In genomic region chr1:10899490-10900264, GRCh38 we compare ENCODE assay signal across 1 cellular context.
TF ChIP-seq lines count a peak whose summit lies in the region.

No MANE protein-coding gene starts in this region.

TF ChIP-seq in H1, 55 proteins besides CTCF, POLR2A, EP300 and RAD21:
- TF ChIP-seq, protein P1, sequence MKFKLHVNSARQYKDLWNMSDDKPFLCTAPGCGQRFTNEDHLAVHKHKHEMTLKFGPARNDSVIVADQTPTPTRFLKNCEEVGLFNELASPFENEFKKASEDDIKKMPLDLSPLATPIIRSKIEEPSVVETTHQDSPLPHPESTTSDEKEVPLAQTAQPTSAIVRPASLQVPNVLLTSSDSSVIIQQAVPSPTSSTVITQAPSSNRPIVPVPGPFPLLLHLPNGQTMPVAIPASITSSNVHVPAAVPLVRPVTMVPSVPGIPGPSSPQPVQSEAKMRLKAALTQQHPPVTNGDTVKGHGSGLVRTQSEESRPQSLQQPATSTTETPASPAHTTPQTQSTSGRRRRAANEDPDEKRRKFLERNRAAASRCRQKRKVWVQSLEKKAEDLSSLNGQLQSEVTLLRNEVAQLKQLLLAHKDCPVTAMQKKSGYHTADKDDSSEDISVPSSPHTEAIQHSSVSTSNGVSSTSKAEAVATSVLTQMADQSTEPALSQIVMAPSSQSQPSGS (IDR thresholded peaks at IDR 0.05; ENCODE audit: low read length): no peak
- TF ChIP-seq SIRT6 (IDR thresholded peaks at IDR 0.05; ENCODE audit: low read length) (no peak), POLR2AphosphoS5 (IDR thresholded peaks at IDR 0.05; ENCODE audit: low read depth, low read length) (no peak), FOSL1 (IDR thresholded peaks at IDR 0.05; ENCODE audit: insufficient read depth, low read depth, low read length) (no peak), TEAD4 (IDR thresholded peaks at IDR 0.05; ENCODE audit: low read depth, low read length) (no peak), BRCA1 (IDR thresholded peaks at IDR 0.05; ENCODE audit: low read depth, low read length) (no peak), EGR1 (IDR thresholded peaks at IDR 0.05; ENCODE audit: borderline replicate concordance, low read depth, low read length) (no peak), TAF7 (optimal IDR thresholded peaks at IDR 0.05; ENCODE audit: borderline replicate concordance, low read depth, low read length) (no peak), RBBP5 (IDR thresholded peaks at IDR 0.05; ENCODE audit: borderline replicate concordance, low read depth, low read length) (no peak), RFX5 (IDR thresholded peaks at IDR 0.05; ENCODE audit: borderline replicate concordance, low read depth, low read length) (no peak), TAF1 (IDR thresholded peaks at IDR 0.05; ENCODE audit: low read depth, low read length) (no peak), SP1 (IDR thresholded peaks at IDR 0.05; ENCODE audit: low read depth, low read length) (no peak), PHF8 (conservative IDR thresholded peaks at IDR 0.05; ENCODE audit: low read depth, low read length) (no peak), BACH1 (IDR thresholded peaks at IDR 0.05; ENCODE audit: low read length) (no peak), GTF2F1 (IDR thresholded peaks at IDR 0.05; ENCODE audit: borderline replicate concordance, low read depth, low read length) (no peak), KDM1A (IDR thresholded peaks at IDR 0.05; ENCODE audit: borderline replicate concordance, low read length) (no peak), SAP30 (IDR thresholded peaks at IDR 0.05; ENCODE audit: insufficient read depth, insufficient replicate concordance, low read length) (no peak)
- TF ChIP-seq, protein P2, sequence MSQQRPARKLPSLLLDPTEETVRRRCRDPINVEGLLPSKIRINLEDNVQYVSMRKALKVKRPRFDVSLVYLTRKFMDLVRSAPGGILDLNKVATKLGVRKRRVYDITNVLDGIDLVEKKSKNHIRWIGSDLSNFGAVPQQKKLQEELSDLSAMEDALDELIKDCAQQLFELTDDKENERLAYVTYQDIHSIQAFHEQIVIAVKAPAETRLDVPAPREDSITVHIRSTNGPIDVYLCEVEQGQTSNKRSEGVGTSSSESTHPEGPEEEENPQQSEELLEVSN (IDR thresholded peaks at IDR 0.05): no peak
- TF ChIP-seq, protein P3, sequence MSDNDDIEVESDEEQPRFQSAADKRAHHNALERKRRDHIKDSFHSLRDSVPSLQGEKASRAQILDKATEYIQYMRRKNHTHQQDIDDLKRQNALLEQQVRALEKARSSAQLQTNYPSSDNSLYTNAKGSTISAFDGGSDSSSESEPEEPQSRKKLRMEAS (IDR thresholded peaks at IDR 0.05): no peak
